Comparison of ENCODE assay signal across 7 cellular contexts in the genomic region with DNA sequence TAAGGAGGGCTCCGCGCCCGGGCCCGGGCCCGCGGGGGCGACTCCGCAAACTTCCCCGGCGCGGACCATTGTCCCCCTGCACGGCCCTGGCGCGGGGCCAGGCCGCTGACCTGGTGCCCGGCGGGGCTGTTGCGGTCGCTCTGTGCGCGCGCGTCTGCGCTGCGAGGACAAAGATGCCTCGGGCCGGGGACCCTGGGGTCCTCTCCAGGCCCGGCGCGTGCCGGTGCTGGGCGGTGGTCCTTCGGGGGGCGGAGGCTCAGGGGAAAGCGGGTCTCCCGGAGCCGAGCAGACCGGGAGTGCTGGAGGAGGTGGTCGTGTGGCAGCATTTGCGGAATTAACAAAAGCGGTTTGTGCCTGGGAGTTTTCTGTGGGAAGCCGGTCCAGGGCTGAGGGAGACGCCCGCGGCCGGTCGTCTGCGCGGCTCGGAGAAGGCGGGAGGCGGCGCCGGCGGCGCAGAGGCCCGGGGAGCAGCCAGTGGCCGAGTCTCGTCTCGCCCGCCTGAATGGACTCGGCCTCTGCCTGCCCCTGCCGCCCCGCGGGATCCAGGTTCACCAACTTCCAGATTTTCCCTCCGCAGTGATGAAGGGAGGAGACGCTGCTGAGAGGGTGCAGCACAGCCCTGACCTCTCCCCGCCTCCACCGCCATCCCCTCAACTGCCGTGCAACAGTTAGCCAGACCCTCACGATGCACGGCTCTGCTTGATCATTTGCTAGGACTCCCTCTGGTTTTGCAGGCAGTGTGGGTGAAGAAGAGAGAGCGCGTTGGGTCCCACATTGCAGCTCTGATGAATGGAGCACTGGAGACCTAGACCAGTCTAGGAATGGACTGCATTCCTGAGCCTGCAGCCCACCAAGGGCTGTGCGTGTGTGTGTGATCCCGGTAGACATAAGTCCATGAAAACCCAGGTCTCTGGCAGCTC. TPM values are rescaled to one million over a fixed set of nuclear protein-coding genes. Genes with fewer than 3 reads are reported as not detected.
DNase-seq lines count a peak whose midpoint lies in the region; ATAC-seq, FAIRE-seq and TF ChIP-seq lines count a peak whose summit lies in the region.

No MANE protein-coding gene starts in this region.

- peak overlapping the region; percentile 86 for H3K4me3 Mint-ChIP-seq in central memory CD8-positive, alpha-beta T cell

- H3K27me3 ChIP-seq in layer of hippocampus (ENCODE audit: control insufficient read depth, insufficient read depth, low read length), result no peaks in the 10 kb centered on the region

- H3K36me3 Mint-ChIP-seq in central memory CD8-positive, alpha-beta T cell (ENCODE audit: insufficient read depth), result peaks cover 3% of the 10 kb centered on the region

- no peak overlapping the region for H3K27ac Mint-ChIP-seq in central memory CD8-positive, alpha-beta T cell (ENCODE audit: low read depth)

- DNase-seq in GM12891 (ENCODE audit: insufficient read length, low spot score) (peak; percentile 25), SK-N-DZ (ENCODE audit: low spot score) (peak; percentile 43), NCI-H524 treated with DMSO at 0.1 percent for 48 hours (lab: John Stamatoyannopoulos, UW) (no peak)
- DNase-seq in central memory CD8-positive, alpha-beta T cell (ENCODE audit: low spot score in 2 of 2), result no peak
- DNase-seq in stimulated activated CD8-positive, alpha-beta memory T cell treated with anti-CD3 and anti-CD28 coated beads, Interleukin-4, amount 100 ng/mL, for 48 hours, result peak; percentile 40

- no peak for TF ChIP-seq POLR2A in GM12891 (IDR thresholded peaks at IDR 0.05; ENCODE audit: low read depth, low read length)

- peak; percentile 82 for FAIRE-seq in GM12891 (lab: Jason Lieb, UNC)

- peak overlapping the region; percentile 88 for H3K27ac ChIP-seq in layer of hippocampus (ENCODE audit: low read depth, low read length)

- H3K9me3 Mint-ChIP-seq in central memory CD8-positive, alpha-beta T cell, result no peaks in the 10 kb centered on the region

- ATAC-seq in HG03025 (IDR thresholded peaks at IDR 0.05; ENCODE audit: low FRiP score, unreplicated experiment), result peak; percentile 7
- no peak for ATAC-seq in central memory CD8-positive, alpha-beta T cell (replicated peaks; ENCODE audit: extremely low read depth, poor library complexity, severe bottlenecking)

- peaks cover 50% of the 10 kb centered on the region for H3K27me3 Mint-ChIP-seq in central memory CD8-positive, alpha-beta T cell

- peaks cover 29% of the 10 kb centered on the region for H3K4me1 Mint-ChIP-seq in central memory CD8-positive, alpha-beta T cell

TF ChIP-seq in GM12891, 5 proteins besides CTCF, POLR2A, EP300 and RAD21:
- TF ChIP-seq SPI1 (IDR thresholded peaks at IDR 0.05; ENCODE audit: low read depth, low read length) (no peak), POLR2AphosphoS5 (IDR thresholded peaks at IDR 0.05; ENCODE audit: low read depth, low read length) (no peak), POU2F2 (IDR thresholded peaks at IDR 0.05; ENCODE audit: low read depth, low read length) (no peak), PAX5 (IDR thresholded peaks at IDR 0.05; ENCODE audit: insufficient read depth, low read length, severe bottlenecking) (no peak), TAF1 (IDR thresholded peaks at IDR 0.05; ENCODE audit: low read depth, low read length) (no peak)
TF ChIP-seq in GM12891: peak in this region for 0.

RNA-seq across cellular contexts. Expression of gene EFR3B, which starts 0.7 kb away (rescaled TPM):
- polyA plus RNA-seq in GM12891 (2012; ENCODE audit: low read depth, missing spikeins), result 4.2 TPM
- polyA plus RNA-seq in SK-N-DZ (2014; cell fraction: cytosol; rRNA removed), result 6.4 and 8.0 TPM in 2 replicates
- polyA plus RNA-seq in SK-N-DZ (2014; cell fraction: nucleus; rRNA removed), result 5.8 and 10.8 TPM in 2 replicates

Comparison
In these comparisons a context has a peak if more than half of its experiments do, and no peak if none do; other contexts are left out.
1. DNase-seq: peak in GM12891 (single experiment), SK-N-DZ (single experiment) and stimulated activated CD8-positive, alpha-beta memory T cell treated with anti-CD3 and anti-CD28 coated beads, Interleukin-4, amount 100 ng/mL, for 48 hours (single experiment); none in central memory CD8-positive, alpha-beta T cell (0 of 2) and NCI-H524 treated with DMSO at 0.1 percent for 48 hours (single experiment).